Comparison of ENCODE assay signal across 15 cellular contexts in the genomic region with DNA sequence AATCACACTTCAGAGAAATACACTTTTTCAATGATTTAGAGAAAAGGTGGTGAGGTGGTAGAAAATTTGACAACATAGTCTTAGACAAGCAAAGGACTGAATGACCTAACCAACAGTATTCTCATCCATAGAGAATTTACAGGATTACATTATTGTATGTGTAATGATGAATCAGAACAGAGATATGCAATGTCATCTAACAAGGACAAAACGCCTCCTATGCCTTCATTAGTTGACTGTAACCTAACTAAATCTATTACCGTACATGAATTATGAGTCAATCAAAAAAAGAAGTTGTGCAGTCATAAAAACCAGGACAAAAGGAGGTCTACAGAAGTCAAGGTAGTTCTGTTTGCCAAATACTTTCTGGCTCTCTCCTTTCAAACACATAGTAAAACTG.
A peak's percentile ranks its signal among the peaks of the same experiment; 100 is the strongest.
DNase-seq lines count a peak whose midpoint lies in the region; ATAC-seq and TF ChIP-seq lines count a peak whose summit lies in the region.
"Had no signal": no experiment of that assay in that cellular context is flagged by ENCODE, and none has a peak within 500 bp of the region (broad histone marks: within the 10 kb centered on the region; RNA-seq: fewer than 3 reads in every experiment).

No MANE protein-coding gene starts in this region.

- no peaks in the 10 kb centered on the region for H3K9me3 ChIP-seq in lower lobe of right lung
- H3K9me3 ChIP-seq: adrenal gland, left ventricle myocardium inferior had no signal

- DNase-seq in HCEC 1CT, result peak; percentile 90
- DNase-seq in SW 1271 (lab: John Stamatoyannopoulos, UW), result peak; percentile 22 to 50
- DNase-seq in fibroblast of pulmonary artery (ENCODE audit: low read depth), result peak; percentile 39
- DNase-seq in NCI-H1436 treated with DMSO at 0.1 percent for 48 hours (lab: John Stamatoyannopoulos, UW), result no peak
- DNase-seq in NCI-H1105 (lab: John Stamatoyannopoulos, UW), result no peak
- DNase-seq in lower lobe of right lung, result no peak
- DNase-seq: activated CD4-positive, CD25-positive, alpha-beta regulatory T cell treated with anti-CD3 and anti-CD28 coated beads, Interleukin-2, amount 50 U/mL, for 72 hours; adrenal gland; heart right ventricle; left ventricle myocardium inferior; NCI-H2171; T-cell had no signal

- H3K36me3 ChIP-seq in lower lobe of right lung, result no peaks in the 10 kb centered on the region
- H3K36me3 ChIP-seq: adrenal gland, heart right ventricle, left ventricle myocardium inferior had no signal

- H3K27ac ChIP-seq in lower lobe of right lung, result no peak overlapping the region
- H3K27ac ChIP-seq: adrenal gland, heart right ventricle, left ventricle myocardium inferior, skin epidermis had no signal

- no peaks in the 10 kb centered on the region for H3K4me1 ChIP-seq in lower lobe of right lung
- H3K4me1 ChIP-seq: adrenal gland, heart right ventricle, left ventricle myocardium inferior had no signal

- TF ChIP-seq CTCF in fibroblast of pulmonary artery (IDR thresholded peaks at IDR 0.05; ENCODE audit: low read length, missing control alignments) (no peak), lower lobe of right lung (IDR thresholded peaks at IDR 0.05) (no peak)

- H3K4me3 ChIP-seq in fibroblast of pulmonary artery (replicated peaks; ENCODE audit: low read depth, low read length), result no peak overlapping the region
- H3K4me3 ChIP-seq in lower lobe of right lung, result no peak overlapping the region
- H3K4me3 ChIP-seq: adrenal gland, heart right ventricle, left ventricle myocardium inferior, skin epidermis had no signal

- intact Hi-C loops in lower lobe of right lung (cut with DNase I), result no loop called here

- H3K27me3 ChIP-seq in lower lobe of right lung (ENCODE audit: low read depth), result no peaks in the 10 kb centered on the region
- H3K27me3 ChIP-seq: adrenal gland, heart right ventricle had no signal

- no peak for ATAC-seq in GM21360 (IDR thresholded peaks at IDR 0.05; ENCODE audit: unreplicated experiment)
- no peak for ATAC-seq in lower lobe of right lung
- ATAC-seq: heart right ventricle; natural killer cell treated with Interleukin-12 subunit alpha and Interleukin-12 subunit beta and Interleukin-15 and Interleukin-18, amount 100 ng/mL, for 72 hours; T-cell had no signal

Comparison
In these comparisons a context has a peak if more than half of its experiments do, and no peak if none do; other contexts are left out.
1. DNase-seq: peak in HCEC 1CT (single experiment), SW 1271 (2 of 2) and fibroblast of pulmonary artery (single experiment); none in NCI-H1436 treated with DMSO at 0.1 percent for 48 hours (single experiment), NCI-H1105 (single experiment) and lower lobe of right lung (single experiment).